Comparison of ENCODE assay signal across 19 cellular contexts in the genomic region with DNA sequence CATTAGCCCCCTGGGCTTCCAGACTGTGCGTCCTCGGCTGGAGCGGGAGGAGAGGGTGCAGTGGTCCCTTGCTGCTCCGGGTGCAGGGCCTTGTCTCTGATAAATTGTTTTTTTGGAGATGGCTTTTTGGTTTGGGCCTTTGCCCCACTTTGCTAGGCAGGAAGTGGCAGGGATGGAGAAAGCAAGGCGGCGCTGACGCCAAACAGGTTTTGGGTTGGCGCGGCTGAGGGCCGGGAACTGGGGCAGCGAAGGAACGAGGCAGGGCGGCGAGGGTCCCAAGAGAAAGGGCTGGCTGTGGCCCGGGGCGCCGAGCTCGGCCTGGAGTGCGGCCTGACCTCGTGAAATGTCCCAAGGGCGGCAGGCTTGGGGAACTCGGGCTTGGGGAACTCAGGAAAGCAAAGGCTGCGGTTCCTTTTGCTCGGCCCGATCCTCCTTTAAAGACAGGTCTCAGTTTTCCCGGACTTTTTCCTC. TPM values are rescaled to one million over a fixed set of nuclear protein-coding genes. Genes with fewer than 3 reads are reported as not detected.
DNase-seq lines count a peak whose midpoint lies in the region; ATAC-seq and TF ChIP-seq lines count a peak whose summit lies in the region.
"Had no signal": no experiment of that assay in that cellular context is flagged by ENCODE, and none has a peak within 500 bp of the region (broad histone marks: within the 10 kb centered on the region; RNA-seq: fewer than 3 reads in every experiment).

No MANE protein-coding gene starts in this region.

- CTCF ChIA-PET in activated naive CD4-positive, alpha-beta T cell treated with anti-CD3 and anti-CD28 coated beads, Interleukin-2, amount 10 ng/mL, durations not matched to agents 7 days and 5 days (lab: Charles Lee) = no interaction called here

- intact Hi-C loops in activated T-helper 1 cell treated with anti-CD3 and anti-CD28 coated beads, Interleukin-12 subunit alpha, Interleukin-12 subunit beta, Interleukin-2, Interleukin-4 antibody, amounts not matched to agents 30 ng/mL and 10 ng/mL and 1 ng/mL, durations not matched to agents 14 hours and 24 hours and 36 hours (cut with micrococcal nuclease) = no loop called here

- ATAC-seq in HG02623 (IDR thresholded peaks at IDR 0.05; ENCODE audit: unreplicated experiment) = no peak
- ATAC-seq: heart right ventricle, mucosa of descending colon had no signal

- no peaks in the 10 kb centered on the region for H3K9me3 Mint-ChIP-seq in activated naive CD4-positive, alpha-beta T cell treated with anti-CD3 and anti-CD28 coated beads, Interleukin-2, amount 10 ng/mL, durations not matched to agents 7 days and 5 days
- H3K9me3 Mint-ChIP-seq in activated T-helper 1 cell treated with anti-CD3 and anti-CD28 coated beads, Interleukin-12 subunit alpha, Interleukin-12 subunit beta, Interleukin-2, Interleukin-4 antibody, amounts not matched to agents 30 ng/mL and 10 ng/mL and 1 ng/mL, durations not matched to agents 14 hours and 24 hours and 36 hours = no peaks in the 10 kb centered on the region
- peaks cover 0 to 3% (median 0%) of the 10 kb centered on the region in 6 donors for H3K9me3 Mint-ChIP-seq in immature natural killer cell

- no peak for TF ChIP-seq EP300 in suprapubic skin (IDR thresholded peaks at IDR 0.05)

- no peak for DNase-seq in activated naive CD4-positive, alpha-beta T cell treated with anti-CD3 and anti-CD28 coated beads, Interleukin-2, amount 10 ng/mL, durations not matched to agents 7 days and 5 days
- DNase-seq in activated naive CD4-positive, alpha-beta T cell (lab: John Stamatoyannopoulos, UW) = no peak
- DNase-seq in activated T-helper 1 cell treated with anti-CD3 and anti-CD28 coated beads, Interleukin-12 subunit alpha, Interleukin-12 subunit beta, Interleukin-2, Interleukin-4 antibody, amounts not matched to agents 30 ng/mL and 10 ng/mL and 1 ng/mL, durations not matched to agents 14 hours and 24 hours and 36 hours (ENCODE audit: low spot score) = no peak
- DNase-seq in immature natural killer cell (no peak), suprapubic skin (ENCODE audit: low spot score in 2 of 2) (peak in 1 of 2 donors; percentile 46), DMS 273 (lab: John Stamatoyannopoulos, UW; ENCODE audit: unreplicated experiment) (no peak), HT-29 (ENCODE audit: low spot score) (no peak)
- DNase-seq: heart right ventricle; Karpas-422; mucosa of descending colon; NCI-H1417; SJCRH30; stimulated activated naive CD4-positive, alpha-beta T cell had no signal

- H3K36me3 ChIP-seq in suprapubic skin = no peaks in the 10 kb centered on the region
- H3K36me3 ChIP-seq: esophagus muscularis mucosa, heart right ventricle, prostate gland, SJCRH30, spleen had no signal

- H3K27ac Mint-ChIP-seq in activated naive CD4-positive, alpha-beta T cell treated with anti-CD3 and anti-CD28 coated beads, Interleukin-2, amount 10 ng/mL, durations not matched to agents 7 days and 5 days = peak overlapping the region; percentile 67
- H3K27ac Mint-ChIP-seq in activated T-helper 1 cell treated with anti-CD3 and anti-CD28 coated beads, Interleukin-12 subunit alpha, Interleukin-12 subunit beta, Interleukin-2, Interleukin-4 antibody, amounts not matched to agents 30 ng/mL and 10 ng/mL and 1 ng/mL, durations not matched to agents 14 hours and 24 hours and 36 hours = peak overlapping the region; percentile 70
- no peak overlapping the region for H3K27ac Mint-ChIP-seq in immature natural killer cell

- peaks cover 10% of the 10 kb centered on the region for H3K36me3 Mint-ChIP-seq in activated naive CD4-positive, alpha-beta T cell treated with anti-CD3 and anti-CD28 coated beads, Interleukin-2, amount 10 ng/mL, durations not matched to agents 7 days and 5 days
- H3K36me3 Mint-ChIP-seq in activated T-helper 1 cell treated with anti-CD3 and anti-CD28 coated beads, Interleukin-12 subunit alpha, Interleukin-12 subunit beta, Interleukin-2, Interleukin-4 antibody, amounts not matched to agents 30 ng/mL and 10 ng/mL and 1 ng/mL, durations not matched to agents 14 hours and 24 hours and 36 hours (ENCODE audit: low read depth) = no peaks in the 10 kb centered on the region
- H3K36me3 Mint-ChIP-seq in immature natural killer cell = peaks cover 0 to 4% (median 3%) of the 10 kb centered on the region in 3 donors

- H3K27me3 Mint-ChIP-seq in activated naive CD4-positive, alpha-beta T cell treated with anti-CD3 and anti-CD28 coated beads, Interleukin-2, amount 10 ng/mL, durations not matched to agents 7 days and 5 days = peaks cover 97% of the 10 kb centered on the region
- H3K27me3 Mint-ChIP-seq in activated T-helper 1 cell treated with anti-CD3 and anti-CD28 coated beads, Interleukin-12 subunit alpha, Interleukin-12 subunit beta, Interleukin-2, Interleukin-4 antibody, amounts not matched to agents 30 ng/mL and 10 ng/mL and 1 ng/mL, durations not matched to agents 14 hours and 24 hours and 36 hours (ENCODE audit: insufficient read depth) = peaks cover 63% of the 10 kb centered on the region
- peaks cover 19 to 43% (median 40%) of the 10 kb centered on the region in 3 donors for H3K27me3 Mint-ChIP-seq in immature natural killer cell (ENCODE audit: low read depth in 3 of 3)

- no peaks in the 10 kb centered on the region for H3K9me3 ChIP-seq in suprapubic skin
- H3K9me3 ChIP-seq: esophagus muscularis mucosa, heart right ventricle, mucosa of descending colon, prostate gland, SJCRH30 had no signal

- no peak overlapping the region for H3K27ac ChIP-seq in suprapubic skin
- H3K27ac ChIP-seq: esophagus muscularis mucosa, heart right ventricle, HL-60, prostate gland, SJCRH30, spleen had no signal

- peaks cover 100% of the 10 kb centered on the region for H3K27me3 ChIP-seq in suprapubic skin

- peaks cover 16% of the 10 kb centered on the region for H3K4me1 Mint-ChIP-seq in activated naive CD4-positive, alpha-beta T cell treated with anti-CD3 and anti-CD28 coated beads, Interleukin-2, amount 10 ng/mL, durations not matched to agents 7 days and 5 days
- no peaks in the 10 kb centered on the region for H3K4me1 Mint-ChIP-seq in activated T-helper 1 cell treated with anti-CD3 and anti-CD28 coated beads, Interleukin-12 subunit alpha, Interleukin-12 subunit beta, Interleukin-2, Interleukin-4 antibody, amounts not matched to agents 30 ng/mL and 10 ng/mL and 1 ng/mL, durations not matched to agents 14 hours and 24 hours and 36 hours (ENCODE audit: low read depth)
- peaks cover 25% of the 10 kb centered on the region in 2 donors for H3K4me1 Mint-ChIP-seq in immature natural killer cell

- H3K4me1 ChIP-seq in suprapubic skin = peaks cover 61% of the 10 kb centered on the region
- H3K4me1 ChIP-seq: SJCRH30 had no signal

- no peak for TF ChIP-seq CTCF in suprapubic skin (IDR thresholded peaks at IDR 0.05)

- WGBS in suprapubic skin = 22% methylated on average over 23 of the region's 26 CpGs

- peak overlapping the region; percentile 43 for H3K4me3 ChIP-seq in suprapubic skin
- H3K4me3 ChIP-seq: esophagus muscularis mucosa, heart right ventricle, mucosa of descending colon, prostate gland, SJCRH30 had no signal

- TF ChIP-seq POLR2A in suprapubic skin (IDR thresholded peaks at IDR 0.05) = no peak

- peak overlapping the region; percentile 21 for H3K4me3 Mint-ChIP-seq in activated naive CD4-positive, alpha-beta T cell treated with anti-CD3 and anti-CD28 coated beads, Interleukin-2, amount 10 ng/mL, durations not matched to agents 7 days and 5 days
- H3K4me3 Mint-ChIP-seq in activated T-helper 1 cell treated with anti-CD3 and anti-CD28 coated beads, Interleukin-12 subunit alpha, Interleukin-12 subunit beta, Interleukin-2, Interleukin-4 antibody, amounts not matched to agents 30 ng/mL and 10 ng/mL and 1 ng/mL, durations not matched to agents 14 hours and 24 hours and 36 hours = no peak overlapping the region
- H3K4me3 Mint-ChIP-seq in immature natural killer cell = peak overlapping the region in 4 of 5 donors; percentile 5 to 63 (median 34)

RNA-seq across cellular contexts. Expression of a gene that starts 4.1 kb away (rescaled TPM):
- total RNA-seq in activated T-helper 1 cell treated with anti-CD3 and anti-CD28 coated beads, Interleukin-12 subunit alpha, Interleukin-12 subunit beta, Interleukin-2, Interleukin-4 antibody, amounts not matched to agents 30 ng/mL and 10 ng/mL and 1 ng/mL, durations not matched to agents 14 hours and 24 hours and 36 hours = not detected in 2 replicates
- not detected for polyA plus RNA-seq in immature natural killer cell
- total RNA-seq in suprapubic skin = 10 to 100 TPM in 3 of 4 donors, 1 to 10 TPM in 1; 1.7 to 20.6 (median 11.6) TPM
- total RNA-seq in HT-29 (2014; rRNA removed; shearing (Covaris generic)) = not detected in 2 replicates
- total RNA-seq: dermis microvascular lymphatic vessel endothelial cell, esophagus muscularis mucosa, mucosa of descending colon had no signal

Comparison
In these comparisons a context has a peak if more than half of its experiments do, and no peak if none do; other contexts are left out.
1. H3K27ac Mint-ChIP-seq: peak in activated naive CD4-positive, alpha-beta T cell treated with anti-CD3 and anti-CD28 coated beads, Interleukin-2, amount 10 ng/mL, durations not matched to agents 7 days and 5 days (single experiment) and activated T-helper 1 cell treated with anti-CD3 and anti-CD28 coated beads, Interleukin-12 subunit alpha, Interleukin-12 subunit beta, Interleukin-2, Interleukin-4 antibody, amounts not matched to agents 30 ng/mL and 10 ng/mL and 1 ng/mL, durations not matched to agents 14 hours and 24 hours and 36 hours (single experiment); none in immature natural killer cell (0 of 6).